16 cellular contexts compared by ENCODE assay signal in genomic region chr6:43086022-43086658, GRCh38. TPM values are rescaled to one million over a fixed set of nuclear protein-coding genes. Genes with fewer than 3 reads are reported as not detected.
DNase-seq lines count a peak whose midpoint lies in the region; ATAC-seq and TF ChIP-seq lines count a peak whose summit lies in the region.
"Had no signal": no experiment of that assay in that cellular context is flagged by ENCODE, and none has a peak within 500 bp of the region (broad histone marks: within the 10 kb centered on the region; RNA-seq: fewer than 3 reads in every experiment).

No MANE protein-coding gene starts in this region.

- no peak overlapping the region for H2BK12ac ChIP-seq in trophoblast cell (ENCODE audit: low read length)

- H4K12ac ChIP-seq in trophoblast cell (ENCODE audit: low read depth, low read length): no peak overlapping the region

- H3K27ac ChIP-seq in GM23248: no peak overlapping the region
- H3K27ac ChIP-seq in trophoblast cell (ENCODE audit: low read depth, low read length): no peak overlapping the region
- no peak overlapping the region for H3K27ac ChIP-seq in sigmoid colon
- H3K27ac ChIP-seq in heart left ventricle: no peak overlapping the region
- H3K27ac ChIP-seq: epithelial cell of prostate had no signal

- no peak for TF ChIP-seq EP300 in sigmoid colon (IDR thresholded peaks at IDR 0.05)

- H3K36me3 ChIP-seq in GM23248 (ENCODE audit: low read depth) (no peaks in the 10 kb centered on the region), trophoblast cell (ENCODE audit: control insufficient read depth in 1 of 2, insufficient read depth in 2 of 2, low read length in 2 of 2) (peaks cover 0 to 8% of the 10 kb centered on the region in 2 experiments), sigmoid colon (no peaks in the 10 kb centered on the region), heart left ventricle (no peaks in the 10 kb centered on the region)
- H3K36me3 ChIP-seq: HAP-1 had no signal

- H3K9me2 ChIP-seq in GM23248 (ENCODE audit: insufficient read depth): no peaks in the 10 kb centered on the region

- H3K27me3 ChIP-seq in GM23248 (replicated peaks; ENCODE audit: insufficient read depth) (no peaks in the 10 kb centered on the region), trophoblast cell (ENCODE audit: insufficient read depth, low read length) (no peaks in the 10 kb centered on the region), sigmoid colon (no peaks in the 10 kb centered on the region), heart left ventricle (no peaks in the 10 kb centered on the region)

- H3K27me3 Mint-ChIP-seq in activated CD8-positive, alpha-beta memory T cell treated with anti-CD3 and anti-CD28 coated beads, Interleukin-2, amount 10 ng/mL, durations not matched to agents 7 days and 5 days: peaks cover 18% of the 10 kb centered on the region
- H3K27me3 Mint-ChIP-seq in activated T-cell treated with anti-CD3 and anti-CD28 coated beads, Interleukin-2, amount 50 U/mL, for 72 hours (ENCODE audit: low read depth): peaks cover 2% of the 10 kb centered on the region
- H3K27me3 Mint-ChIP-seq: activated naive CD8-positive, alpha-beta T cell had no signal

- H4K20me1 ChIP-seq in GM23248 (ENCODE audit: insufficient read depth): no peaks in the 10 kb centered on the region; the same call in 1 of the 2 replicates

- no peak for DNase-seq in activated CD8-positive, alpha-beta memory T cell treated with anti-CD3 and anti-CD28 coated beads, Interleukin-2, amount 10 ng/mL, durations not matched to agents 7 days and 5 days
- no peak for DNase-seq in activated CD8-positive, alpha-beta memory T cell treated with anti-CD3 and anti-CD28 coated beads for 24 hours
- DNase-seq in GM23248 (peak; percentile 35), trophoblast cell (no peak), sigmoid colon (no peak), heart left ventricle (no peak)
- DNase-seq in activated T-cell treated with anti-CD3 and anti-CD28 coated beads, Interleukin-2, amount 50 U/mL, for 72 hours: peak; percentile 29 to 42
- DNase-seq: activated CD4-positive, alpha-beta T cell treated with anti-CD3 and anti-CD28 coated beads, Interleukin-2, amount 50 U/mL, for 1 hour; cerebellar nuclear complex; DMS79; MM.1S; occipital lobe had no signal

- no peak overlapping the region for H3K23ac ChIP-seq in trophoblast cell (ENCODE audit: low read length)

- TF ChIP-seq POLR2A in sigmoid colon (IDR thresholded peaks at IDR 0.05) (no peak), heart left ventricle (IDR thresholded peaks at IDR 0.05) (no peak)

- H4K91ac ChIP-seq in trophoblast cell (ENCODE audit: low read depth, low read length): no peak overlapping the region

- TF ChIP-seq CTCF in sigmoid colon (IDR thresholded peaks at IDR 0.05) (no peak), heart left ventricle (IDR thresholded peaks at IDR 0.05) (no peak)

- H3K9me3 ChIP-seq in GM23248 (ENCODE audit: low read depth) (no peaks in the 10 kb centered on the region), trophoblast cell (ENCODE audit: insufficient read depth, low read depth, low read length) (no peaks in the 10 kb centered on the region), sigmoid colon (no peaks in the 10 kb centered on the region), heart left ventricle (no peaks in the 10 kb centered on the region)
- H3K9me3 ChIP-seq: HAP-1 had no signal

- H3K36me3 Mint-ChIP-seq in activated CD8-positive, alpha-beta memory T cell treated with anti-CD3 and anti-CD28 coated beads, Interleukin-2, amount 10 ng/mL, durations not matched to agents 7 days and 5 days: no peaks in the 10 kb centered on the region
- no peaks in the 10 kb centered on the region for H3K36me3 Mint-ChIP-seq in activated T-cell treated with anti-CD3 and anti-CD28 coated beads, Interleukin-2, amount 50 U/mL, for 72 hours (ENCODE audit: insufficient read depth in 2 of 2)
- H3K36me3 Mint-ChIP-seq: activated naive CD8-positive, alpha-beta T cell had no signal

- H3K18ac ChIP-seq in trophoblast cell (ENCODE audit: low read length): no peak overlapping the region

- CTCF ChIA-PET in activated CD8-positive, alpha-beta memory T cell treated with anti-CD3 and anti-CD28 coated beads, Interleukin-2, amount 10 ng/mL, durations not matched to agents 7 days and 5 days (lab: Charles Lee): no interaction called here

- peak; percentile 58 for ATAC-seq in activated CD8-positive, alpha-beta memory T cell treated with anti-CD3 and anti-CD28 coated beads, Interleukin-2, amount 10 ng/mL, durations not matched to agents 7 days and 5 days
- peak; percentile 88 to 96 for ATAC-seq in activated T-cell treated with anti-CD3 and anti-CD28 coated beads, Interleukin-2, amount 50 U/mL, for 72 hours (replicated peaks in 1 of 2)
- ATAC-seq in HG03354 (IDR thresholded peaks at IDR 0.05; ENCODE audit: poor library complexity, severe bottlenecking, unreplicated experiment) (no peak), heart left ventricle (no peak)

- WGBS in GM23248 (ENCODE audit: low coverage in 1 of 2, low lambda C conversion rate in 2 of 2, missing lambda C conversion rate in 2 of 2), 2 experiments: 81 to 87% methylated on average over 8 of the region's 8 CpGs
- WGBS in trophoblast cell (ENCODE audit: extremely low coverage, insufficient coverage, insufficient read length): no CpG with 5 or more reads among the region's 8 CpGs
- 30 to 63% methylated on average over 8 of the region's 8 CpGs for WGBS in sigmoid colon, 2 donors
- 80 to 92% (median 84%) methylated on average over 8 of the region's 8 CpGs for WGBS in heart left ventricle, 4 donors

- intact Hi-C loops in sigmoid colon (cut with DNase I): no loop called here
- intact Hi-C loops in heart left ventricle (cut with DNase I): no loop called here

- no peak overlapping the region for H3K9ac ChIP-seq in GM23248
- no peak overlapping the region for H3K9ac ChIP-seq in trophoblast cell (ENCODE audit: low read length)

- peaks cover 20% of the 10 kb centered on the region for H3K4me1 ChIP-seq in GM23248 (ENCODE audit: insufficient read depth)
- H3K4me1 ChIP-seq in trophoblast cell (ENCODE audit: control insufficient read depth in 1 of 2, insufficient read depth in 2 of 2, low read length in 2 of 2): peaks cover 34 to 45% of the 10 kb centered on the region in 2 experiments
- H3K4me1 ChIP-seq in sigmoid colon: no peaks in the 10 kb centered on the region
- no peaks in the 10 kb centered on the region for H3K4me1 ChIP-seq in heart left ventricle
- H3K4me1 ChIP-seq: HAP-1 had no signal

- H3K27ac Mint-ChIP-seq in activated CD8-positive, alpha-beta memory T cell treated with anti-CD3 and anti-CD28 coated beads, Interleukin-2, amount 10 ng/mL, durations not matched to agents 7 days and 5 days: no peak overlapping the region
- no peak overlapping the region for H3K27ac Mint-ChIP-seq in activated T-cell treated with anti-CD3 and anti-CD28 coated beads, Interleukin-2, amount 50 U/mL, for 72 hours
- H3K27ac Mint-ChIP-seq: activated naive CD8-positive, alpha-beta T cell had no signal

- H2AK5ac ChIP-seq in trophoblast cell (ENCODE audit: low read length): no peak overlapping the region

- no peak overlapping the region for H3K4me2 ChIP-seq in GM23248 (ENCODE audit: unreplicated experiment)
- H3K4me2 ChIP-seq in trophoblast cell (ENCODE audit: low read length): no peak overlapping the region

- H3K4ac ChIP-seq in trophoblast cell (ENCODE audit: low read depth, low read length): peak overlapping the region; percentile 68

- H3K4me3 Mint-ChIP-seq in activated CD8-positive, alpha-beta memory T cell treated with anti-CD3 and anti-CD28 coated beads, Interleukin-2, amount 10 ng/mL, durations not matched to agents 7 days and 5 days: no peak overlapping the region
- H3K4me3 Mint-ChIP-seq in activated T-cell treated with anti-CD3 and anti-CD28 coated beads, Interleukin-2, amount 50 U/mL, for 72 hours: peak overlapping the region in 1 of 2 donors; percentile 29
- H3K4me3 Mint-ChIP-seq: activated naive CD8-positive, alpha-beta T cell had no signal

- no peak overlapping the region for H2AFZ ChIP-seq in GM23248
- no peak overlapping the region for H2AFZ ChIP-seq in trophoblast cell (ENCODE audit: insufficient read depth, low read length, poor library complexity)

- no peaks in the 10 kb centered on the region for H3K9me3 Mint-ChIP-seq in activated CD8-positive, alpha-beta memory T cell treated with anti-CD3 and anti-CD28 coated beads, Interleukin-2, amount 10 ng/mL, durations not matched to agents 7 days and 5 days (ENCODE audit: low read depth)
- no peaks in the 10 kb centered on the region for H3K9me3 Mint-ChIP-seq in activated T-cell treated with anti-CD3 and anti-CD28 coated beads, Interleukin-2, amount 50 U/mL, for 72 hours

- no peak overlapping the region for H4K8ac ChIP-seq in trophoblast cell (ENCODE audit: low read depth, low read length)

- no peak overlapping the region for H3K14ac ChIP-seq in trophoblast cell (ENCODE audit: low read length)

- no peak overlapping the region for H2BK120ac ChIP-seq in trophoblast cell (ENCODE audit: insufficient read depth, low read length, poor library complexity)

- in situ Hi-C loops in GM23248 (cut with MboI): no loop called here

- H3F3A ChIP-seq in GM23248 (ENCODE audit: insufficient read depth): peaks cover 9% of the 10 kb centered on the region; the same call in 1 of the 2 replicates

- H3K4me1 Mint-ChIP-seq in activated CD8-positive, alpha-beta memory T cell treated with anti-CD3 and anti-CD28 coated beads, Interleukin-2, amount 10 ng/mL, durations not matched to agents 7 days and 5 days: peaks cover 5% of the 10 kb centered on the region
- peaks cover 14% of the 10 kb centered on the region for H3K4me1 Mint-ChIP-seq in activated T-cell treated with anti-CD3 and anti-CD28 coated beads, Interleukin-2, amount 50 U/mL, for 72 hours (ENCODE audit: low read depth)

- H3K4me3 ChIP-seq in GM23248 (no peak overlapping the region), trophoblast cell (ENCODE audit: low read depth, low read length) (no peak overlapping the region), sigmoid colon (no peak overlapping the region), heart left ventricle (no peak overlapping the region)
- H3K4me3 ChIP-seq: HAP-1 had no signal

- H3K79me2 ChIP-seq in GM23248 (ENCODE audit: insufficient read depth) (peaks cover 100% of the 10 kb centered on the region), trophoblast cell (ENCODE audit: control insufficient read depth, insufficient read depth, low read length, poor library complexity) (peaks cover 49% of the 10 kb centered on the region)

- H3K79me1 ChIP-seq in trophoblast cell (ENCODE audit: low read length): peaks cover 9% of the 10 kb centered on the region

- H2BK5ac ChIP-seq in trophoblast cell (ENCODE audit: low read depth, low read length, poor library complexity): no peak overlapping the region

RNA-seq across cellular contexts. Expression of gene PTK7, which starts 10.0 kb away (rescaled TPM):
- total RNA-seq in activated CD8-positive, alpha-beta memory T cell treated with anti-CD3 and anti-CD28 coated beads, Interleukin-2, amount 10 ng/mL, durations not matched to agents 7 days and 5 days: under 1 TPM; 0.33 to 0.85 TPM
- total RNA-seq in GM23248 (2014; rRNA removed; shearing (Covaris generic)): 146 and 162 TPM in 2 replicates
- polyA plus RNA-seq in GM23248 (2016; fragmentation: Nextera tagmentation; extraction: Ambion mirVana): 110 and 113 TPM in 2 replicates
- 1 to 10 TPM; 2.8 to 7.8 TPM for total RNA-seq in activated T-cell treated with anti-CD3 and anti-CD28 coated beads, Interleukin-2, amount 50 U/mL, for 72 hours
- 188 and 193 TPM in 2 replicates for polyA plus RNA-seq in trophoblast cell (2013)
- total RNA-seq in sigmoid colon: 1 to 10 TPM; 4.8 to 9.7 (median 7.7) TPM
- polyA plus RNA-seq in sigmoid colon: 10 to 100 TPM in 1 of 3 donors, 1 to 10 TPM in 2; 1.2 to 15.6 (median 1.8) TPM
- total RNA-seq in heart left ventricle: 10 to 100 TPM in 1 of 9 donors, 1 to 10 TPM in 8; 1.4 to 10.4 (median 1.9) TPM
- polyA plus RNA-seq in heart left ventricle: 1 to 10 TPM; 1.8 to 4.8 TPM

RNA-seq across cellular contexts. Expression of gene KLC4, which starts 26.7 kb away (rescaled TPM):
- total RNA-seq in activated CD8-positive, alpha-beta memory T cell treated with anti-CD3 and anti-CD28 coated beads, Interleukin-2, amount 10 ng/mL, durations not matched to agents 7 days and 5 days: 10 to 100 TPM; 15.1 to 16.4 TPM
- 15.0 and 32.2 TPM in 2 replicates for total RNA-seq in GM23248 (2014; rRNA removed; shearing (Covaris generic))
- polyA plus RNA-seq in GM23248 (2016; fragmentation: Nextera tagmentation; extraction: Ambion mirVana) (10.4 and 10.7 TPM in 2 replicates), sigmoid colon (100 to 1,000 TPM in 1 of 3 donors, 10 to 100 TPM in 2; 58.4 to 116 (median 84.1) TPM), heart left ventricle (10 to 100 TPM; 23.5 to 30.0 TPM)
- total RNA-seq in activated T-cell treated with anti-CD3 and anti-CD28 coated beads, Interleukin-2, amount 50 U/mL, for 72 hours: 10 to 100 TPM; 36.9 to 37.4 TPM
- 22.8 and 23.4 TPM in 2 replicates for polyA plus RNA-seq in trophoblast cell (2013)
- total RNA-seq in sigmoid colon (10 to 100 TPM; 23.2 to 44.9 (median 34.6) TPM), heart left ventricle (10 to 100 TPM; 18.8 to 35.4 (median 26.9) TPM)

RNA-seq across cellular contexts. Expression of gene MRPL2, which starts 26.9 kb away (rescaled TPM):
- total RNA-seq in activated CD8-positive, alpha-beta memory T cell treated with anti-CD3 and anti-CD28 coated beads, Interleukin-2, amount 10 ng/mL, durations not matched to agents 7 days and 5 days: 10 to 100 TPM; 64.2 to 71.0 TPM
- total RNA-seq in GM23248 (2014; rRNA removed; shearing (Covaris generic)): 18.5 and 19.7 TPM in 2 replicates
- polyA plus RNA-seq in GM23248 (2016; fragmentation: Nextera tagmentation; extraction: Ambion mirVana): 71.9 and 78.0 TPM in 2 replicates
- 10 to 100 TPM; 85.0 to 85.7 TPM for total RNA-seq in activated T-cell treated with anti-CD3 and anti-CD28 coated beads, Interleukin-2, amount 50 U/mL, for 72 hours
- 47.4 and 49.7 TPM in 2 replicates for polyA plus RNA-seq in trophoblast cell (2013)
- total RNA-seq in sigmoid colon: 10 to 100 TPM; 14.1 to 25.7 (median 18.3) TPM
- 10 to 100 TPM; 65.9 to 70.2 (median 68.5) TPM for polyA plus RNA-seq in sigmoid colon
- 10 to 100 TPM; 54.0 to 98.5 (median 83.1) TPM for total RNA-seq in heart left ventricle
- polyA plus RNA-seq in heart left ventricle: 100 to 1,000 TPM; 119 to 142 TPM

RNA-seq across cellular contexts. Expression of gene CUL7, which starts 32.5 kb away (rescaled TPM):
- total RNA-seq in activated CD8-positive, alpha-beta memory T cell treated with anti-CD3 and anti-CD28 coated beads, Interleukin-2, amount 10 ng/mL, durations not matched to agents 7 days and 5 days: 10 to 100 TPM; 10.4 to 12.0 TPM
- total RNA-seq in GM23248 (2014; rRNA removed; shearing (Covaris generic)): 50.1 and 54.1 TPM in 2 replicates
- 21.8 and 23.7 TPM in 2 replicates for polyA plus RNA-seq in GM23248 (2016; fragmentation: Nextera tagmentation; extraction: Ambion mirVana)
- total RNA-seq in activated T-cell treated with anti-CD3 and anti-CD28 coated beads, Interleukin-2, amount 50 U/mL, for 72 hours: 10 to 100 TPM; 16.8 to 19.7 TPM
- polyA plus RNA-seq in trophoblast cell (2013): 22.6 and 22.9 TPM in 2 replicates
- 10 to 100 TPM; 10.3 to 14.4 (median 11.0) TPM for total RNA-seq in sigmoid colon
- 1 to 10 TPM; 3.0 to 6.9 (median 3.2) TPM for polyA plus RNA-seq in sigmoid colon
- total RNA-seq in heart left ventricle: 10 to 100 TPM in 2 of 9 donors, 1 to 10 TPM in 7; 5.6 to 13.2 (median 7.9) TPM
- 1 to 10 TPM; 3.5 to 6.1 TPM for polyA plus RNA-seq in heart left ventricle

Comparison
In these comparisons a context has a peak if more than half of its experiments do, and no peak if none do; other contexts are left out.
1. ATAC-seq: peak in activated CD8-positive, alpha-beta memory T cell treated with anti-CD3 and anti-CD28 coated beads, Interleukin-2, amount 10 ng/mL, durations not matched to agents 7 days and 5 days (single experiment) and activated T-cell treated with anti-CD3 and anti-CD28 coated beads, Interleukin-2, amount 50 U/mL, for 72 hours (2 of 2); none in HG03354 (single experiment) and heart left ventricle (0 of 4).
2. DNase-seq: peak in GM23248 (single experiment) and activated T-cell treated with anti-CD3 and anti-CD28 coated beads, Interleukin-2, amount 50 U/mL, for 72 hours (2 of 2); none in activated CD8-positive, alpha-beta memory T cell treated with anti-CD3 and anti-CD28 coated beads, Interleukin-2, amount 10 ng/mL, durations not matched to agents 7 days and 5 days (single experiment), activated CD8-positive, alpha-beta memory T cell treated with anti-CD3 and anti-CD28 coated beads for 24 hours (single experiment), trophoblast cell (0 of 2), sigmoid colon (single experiment) and heart left ventricle (0 of 5).
3. RNA of gene PTK7, which starts 10.0 kb away (total RNA-seq): 146 to 162 TPM in GM23248; 4.8 to 9.7 TPM in sigmoid colon, 2.8 to 7.8 TPM in activated T-cell treated with anti-CD3 and anti-CD28 coated beads, Interleukin-2, amount 50 U/mL, for 72 hours, 1.4 to 10.4 TPM in heart left ventricle and 0.33 to 0.85 TPM in activated CD8-positive, alpha-beta memory T cell treated with anti-CD3 and anti-CD28 coated beads, Interleukin-2, amount 10 ng/mL, durations not matched to agents 7 days and 5 days; every median in the first group is over 10 times any median in the second.